ENCODE assay signal across 1 cellular context in genomic region chr3:11185564-11186317, GRCh38.
TF ChIP-seq lines count a peak whose summit lies in the region.

No MANE protein-coding gene starts in this region.

TF ChIP-seq in IMR-90, 13 proteins besides CTCF, POLR2A, EP300 and RAD21 (continued from another document):
- TF ChIP-seq MAZ (IDR thresholded peaks at IDR 0.05; ENCODE audit: borderline replicate concordance, low read depth, low read length) (peak; percentile 84), MXI1 (IDR thresholded peaks at IDR 0.05; ENCODE audit: borderline replicate concordance, low read depth, low read length) (peak; percentile 89), FOS (IDR thresholded peaks at IDR 0.05; ENCODE audit: low read depth, low read length) (0 out of 2 replicates have a peak, but pooled peaks have one; percentile 4), CEBPB (IDR thresholded peaks at IDR 0.05; ENCODE audit: low read depth, low read length) (0 out of 2 replicates have a peak, but pooled peaks have one; percentile 0), RCOR1 (IDR thresholded peaks at IDR 0.05; ENCODE audit: insufficient replicate concordance, low read length) (peak; percentile 100), MAFK (IDR thresholded peaks at IDR 0.05; ENCODE audit: low read depth, low read length) (no peak)
